In genomic region chr1:190699165-190699564, GRCh38 we compare ENCODE assay signal across 20 cellular contexts.
DNase-seq lines count a peak whose midpoint lies in the region; ATAC-seq and TF ChIP-seq lines count a peak whose summit lies in the region.
"Had no signal": no experiment of that assay in that cellular context is flagged by ENCODE, and none has a peak within 500 bp of the region (broad histone marks: within the 10 kb centered on the region; RNA-seq: fewer than 3 reads in every experiment).

No MANE protein-coding gene starts in this region.

- H4K20me1 ChIP-seq in PC-9 (ENCODE audit: insufficient read depth) = no peaks in the 10 kb centered on the region
- H4K20me1 ChIP-seq: BLaER1 had no signal

- CTCF ChIA-PET in activated CD4-positive, alpha-beta T cell treated with anti-CD3 and anti-CD28 coated beads for 36 hours (lab: Charles Lee) = no interaction called here
- CTCF ChIA-PET in PC-9 (lab: Charles Lee) = no interaction called here

- no TSS peak for BruUV-seq in PC-9 (replicated peaks; lab: Mats Ljungman, UMichigan)

- no peaks in the 10 kb centered on the region for H3K79me2 ChIP-seq in PC-9 (ENCODE audit: low read depth)

- H3K4me1 ChIP-seq in PC-9 (replicated peaks; ENCODE audit: insufficient read depth) = no peaks in the 10 kb centered on the region
- H3K4me1 ChIP-seq: A549, BLaER1, HAP-1 had no signal

- no peak overlapping the region for H3K4me2 ChIP-seq in PC-9
- H3K4me2 ChIP-seq: A549, BLaER1 had no signal

- no peaks in the 10 kb centered on the region; the same call in 1 of the 2 replicates for H3K9me2 ChIP-seq in PC-9 (ENCODE audit: insufficient read depth)

- no peak overlapping the region for H3K27ac ChIP-seq in PC-9
- H3K27ac ChIP-seq: 22Rv1, A549, BLaER1, GM23248 had no signal

- no peak overlapping the region for H3K4me3 Mint-ChIP-seq in activated CD4-positive, alpha-beta T cell treated with anti-CD3 and anti-CD28 coated beads for 36 hours
- no peak overlapping the region for H3K4me3 Mint-ChIP-seq in activated T-helper 17 cell treated with anti-CD3 and anti-CD28 coated beads, Interleukin-2, amount 50 U/mL, for 72 hours
- H3K4me3 Mint-ChIP-seq: CD14-positive monocyte; CD4-positive, alpha-beta memory T cell had no signal

- peak; percentile 19 for ATAC-seq in activated CD4-positive, alpha-beta T cell treated with anti-CD3 and anti-CD28 coated beads for 36 hours
- ATAC-seq in HG02610 (IDR thresholded peaks at IDR 0.05; ENCODE audit: unreplicated experiment) (peak; percentile 70), GM21717 (IDR thresholded peaks at IDR 0.05; ENCODE audit: unreplicated experiment) (no peak)
- peak; percentile 32 for ATAC-seq in stimulated activated naive CD8-positive, alpha-beta T cell treated with anti-CD3 and anti-CD28 coated beads, Interleukin-15, Interleukin-2, amounts not matched to agents 100 U/mL and 50 U/mL, for 24 hours
- ATAC-seq in activated T-helper 17 cell treated with anti-CD3 and anti-CD28 coated beads, Interleukin-2, amount 50 U/mL, for 72 hours (replicated peaks) = no peak
- ATAC-seq: A549 had no signal

- POLR2A ChIA-PET in activated CD4-positive, alpha-beta T cell treated with anti-CD3 and anti-CD28 coated beads for 36 hours (lab: Charles Lee) = no interaction called here
- POLR2A ChIA-PET in PC-9 (lab: Charles Lee; ENCODE audit: unreplicated experiment) = no interaction called here

- H3K27ac Mint-ChIP-seq in activated CD4-positive, alpha-beta T cell treated with anti-CD3 and anti-CD28 coated beads for 36 hours = no peak overlapping the region
- no peak overlapping the region for H3K27ac Mint-ChIP-seq in activated T-helper 17 cell treated with anti-CD3 and anti-CD28 coated beads, Interleukin-2, amount 50 U/mL, for 72 hours
- H3K27ac Mint-ChIP-seq: CD14-positive monocyte; CD4-positive, alpha-beta memory T cell had no signal

- H3K27me3 ChIP-seq in PC-9 (ENCODE audit: insufficient read depth, low read depth) = no peaks in the 10 kb centered on the region
- H3K27me3 ChIP-seq: BLaER1 had no signal

- 0 out of 2 replicates have a peak overlapping the region, but pooled peaks have one; percentile 55 for H2AFZ ChIP-seq in PC-9
- H2AFZ ChIP-seq: GM23248 had no signal

- DNase-seq in activated CD4-positive, alpha-beta T cell treated with anti-CD3 and anti-CD28 coated beads for 36 hours = no peak
- DNase-seq in activated CD4-positive, alpha-beta T cell treated with anti-CD3 and anti-CD28 coated beads, Interleukin-2, amount 50 U/mL, for 48 hours = no peak
- no peak for DNase-seq in PC-9
- DNase-seq in stimulated activated naive CD8-positive, alpha-beta T cell treated with anti-CD3 and anti-CD28 coated beads, Interleukin-15, Interleukin-2, amounts not matched to agents 100 U/mL and 50 U/mL, for 24 hours = no peak
- DNase-seq in stimulated activated CD4-positive, alpha-beta T cell treated with anti-CD3 and anti-CD28 coated beads, Interleukin-4, amount 100 ng/mL, for 4 hours = no peak
- DNase-seq: AML-193; CD4-positive, alpha-beta memory T cell; DMS153; DMS79; GDM1; GM23248; IMR-90 had no signal

- H3K36me3 Mint-ChIP-seq in activated CD4-positive, alpha-beta T cell treated with anti-CD3 and anti-CD28 coated beads for 36 hours (ENCODE audit: low read depth) = no peaks in the 10 kb centered on the region
- no peaks in the 10 kb centered on the region for H3K36me3 Mint-ChIP-seq in activated T-helper 17 cell treated with anti-CD3 and anti-CD28 coated beads, Interleukin-2, amount 50 U/mL, for 72 hours (ENCODE audit: low read depth)
- H3K36me3 Mint-ChIP-seq: CD14-positive monocyte; CD4-positive, alpha-beta memory T cell had no signal

- H3F3A ChIP-seq in PC-9 (ENCODE audit: insufficient read depth, low read depth) = no peaks in the 10 kb centered on the region

- peaks cover 4% of the 10 kb centered on the region for H3K9me3 Mint-ChIP-seq in activated CD4-positive, alpha-beta T cell treated with anti-CD3 and anti-CD28 coated beads for 36 hours (ENCODE audit: low read depth)
- H3K9me3 Mint-ChIP-seq in activated T-helper 17 cell treated with anti-CD3 and anti-CD28 coated beads, Interleukin-2, amount 50 U/mL, for 72 hours = peaks cover 4% of the 10 kb centered on the region

- H3K27me3 Mint-ChIP-seq in activated CD4-positive, alpha-beta T cell treated with anti-CD3 and anti-CD28 coated beads for 36 hours = no peaks in the 10 kb centered on the region
- H3K27me3 Mint-ChIP-seq in activated T-helper 17 cell treated with anti-CD3 and anti-CD28 coated beads, Interleukin-2, amount 50 U/mL, for 72 hours = no peaks in the 10 kb centered on the region
- H3K27me3 Mint-ChIP-seq: CD4-positive, alpha-beta memory T cell had no signal

- no peak for TF ChIP-seq CTCF in PC-9 (conservative IDR thresholded peaks at IDR 0.05)

- intact Hi-C loops in activated CD4-positive, alpha-beta T cell treated with anti-CD3 and anti-CD28 coated beads for 36 hours (cut with DNase I, micrococcal nuclease) = no loop called here
- intact Hi-C loops in PC-9 (cut with micrococcal nuclease; ENCODE audit: unreplicated experiment) = no loop called here

- H3K4me3 ChIP-seq in PC-9 = no peak overlapping the region
- H3K4me3 ChIP-seq: A549, BLaER1, GM23248, HAP-1 had no signal

- H3K9me3 ChIP-seq in PC-9 (ENCODE audit: insufficient read depth, low read depth) = no peaks in the 10 kb centered on the region
- H3K9me3 ChIP-seq: A549, BLaER1, HAP-1 had no signal

- H3K36me3 ChIP-seq in PC-9 (ENCODE audit: low read depth) = no peaks in the 10 kb centered on the region
- H3K36me3 ChIP-seq: BLaER1, HAP-1 had no signal

- no peaks in the 10 kb centered on the region for H3K4me1 Mint-ChIP-seq in activated CD4-positive, alpha-beta T cell treated with anti-CD3 and anti-CD28 coated beads for 36 hours
- H3K4me1 Mint-ChIP-seq in activated T-helper 17 cell treated with anti-CD3 and anti-CD28 coated beads, Interleukin-2, amount 50 U/mL, for 72 hours = no peaks in the 10 kb centered on the region
- H3K4me1 Mint-ChIP-seq: CD14-positive monocyte had no signal

Comparison
In these comparisons a context has a peak if more than half of its experiments do, and no peak if none do; other contexts are left out.
1. ATAC-seq: peak in activated CD4-positive, alpha-beta T cell treated with anti-CD3 and anti-CD28 coated beads for 36 hours (single experiment), HG02610 (single experiment) and stimulated activated naive CD8-positive, alpha-beta T cell treated with anti-CD3 and anti-CD28 coated beads, Interleukin-15, Interleukin-2, amounts not matched to agents 100 U/mL and 50 U/mL, for 24 hours (single experiment); none in GM21717 (single experiment) and activated T-helper 17 cell treated with anti-CD3 and anti-CD28 coated beads, Interleukin-2, amount 50 U/mL, for 72 hours (single experiment).